Comparison of ENCODE assay signal across 11 cellular contexts in genomic region chr5:76953551-76954382, GRCh38. TPM values are rescaled to one million over a fixed set of nuclear protein-coding genes. Genes with fewer than 3 reads are reported as not detected.
DNase-seq lines count a peak whose midpoint lies in the region; ATAC-seq and TF ChIP-seq lines count a peak whose summit lies in the region.
"Had no signal": no experiment of that assay in that cellular context is flagged by ENCODE, and none has a peak within 500 bp of the region (broad histone marks: within the 10 kb centered on the region; RNA-seq: fewer than 3 reads in every experiment).

No MANE protein-coding gene starts in this region.

- H3K27ac Mint-ChIP-seq in chondrocyte (ENCODE audit: unreplicated experiment): no peak overlapping the region
- H3K27ac Mint-ChIP-seq in stimulated activated naive CD8-positive, alpha-beta T cell treated with anti-CD3 and anti-CD28 coated beads, Interleukin-15, Interleukin-2, amounts not matched to agents 100 ng/mL and 50 ng/mL, for 24 hours: no peak overlapping the region

- peaks cover 13% of the 10 kb centered on the region for H3K4me1 Mint-ChIP-seq in chondrocyte (ENCODE audit: low read depth)
- H3K4me1 Mint-ChIP-seq in stimulated activated naive CD8-positive, alpha-beta T cell treated with anti-CD3 and anti-CD28 coated beads, Interleukin-15, Interleukin-2, amounts not matched to agents 100 ng/mL and 50 ng/mL, for 24 hours (ENCODE audit: low read depth): peaks cover 8% of the 10 kb centered on the region

- no peaks in the 10 kb centered on the region for H3K36me3 Mint-ChIP-seq in chondrocyte (ENCODE audit: low read depth)
- no peaks in the 10 kb centered on the region for H3K36me3 Mint-ChIP-seq in stimulated activated naive CD8-positive, alpha-beta T cell treated with anti-CD3 and anti-CD28 coated beads, Interleukin-15, Interleukin-2, amounts not matched to agents 100 ng/mL and 50 ng/mL, for 24 hours (ENCODE audit: low read depth)

- DNase-seq in DMS53 (lab: John Stamatoyannopoulos, UW) (peak; percentile 18), DMS53 treated with DMSO at 0.1 percent for 48 hours (lab: John Stamatoyannopoulos, UW; ENCODE audit: unreplicated experiment) (no peak), chondrocyte (ENCODE audit: low spot score) (no peak), left kidney (ENCODE audit: low read depth, low spot score) (peak; percentile 65), HuH-7.5 (ENCODE audit: low spot score) (no peak), mucosa of gallbladder (ENCODE audit: low spot score) (no peak)
- DNase-seq: 8988T; stimulated activated CD4-positive, alpha-beta T cell treated with anti-CD3 and anti-CD28 coated beads, Interleukin-2, amount 100 ng/mL, for 48 hours; T-helper 9 cell had no signal

- H3K27me3 Mint-ChIP-seq in chondrocyte (ENCODE audit: low read depth): peaks cover 7% of the 10 kb centered on the region
- H3K27me3 Mint-ChIP-seq in stimulated activated naive CD8-positive, alpha-beta T cell treated with anti-CD3 and anti-CD28 coated beads, Interleukin-15, Interleukin-2, amounts not matched to agents 100 ng/mL and 50 ng/mL, for 24 hours: peaks cover 48% of the 10 kb centered on the region

- no peak for ATAC-seq in HG03520 (IDR thresholded peaks at IDR 0.05; ENCODE audit: unreplicated experiment)

- H3K9me3 Mint-ChIP-seq in chondrocyte (ENCODE audit: low read depth): no peaks in the 10 kb centered on the region
- no peaks in the 10 kb centered on the region for H3K9me3 Mint-ChIP-seq in stimulated activated naive CD8-positive, alpha-beta T cell treated with anti-CD3 and anti-CD28 coated beads, Interleukin-15, Interleukin-2, amounts not matched to agents 100 ng/mL and 50 ng/mL, for 24 hours

- peak; percentile 16 for TF ChIP-seq CTCF in chondrocyte (IDR thresholded peaks at IDR 0.05)

- H3K4me3 Mint-ChIP-seq in chondrocyte (ENCODE audit: unreplicated experiment): peak overlapping the region; percentile 67
- peak overlapping the region; percentile 17 for H3K4me3 Mint-ChIP-seq in stimulated activated naive CD8-positive, alpha-beta T cell treated with anti-CD3 and anti-CD28 coated beads, Interleukin-15, Interleukin-2, amounts not matched to agents 100 ng/mL and 50 ng/mL, for 24 hours

RNA-seq across cellular contexts. Expression of gene CRHBP, which starts 0.9 kb away (rescaled TPM):
- total RNA-seq in chondrocyte (0.40 TPM in 1 of 3 replicates, not detected in the others), mucosa of gallbladder (1.5 TPM)

Comparison
In these comparisons a context has a peak if more than half of its experiments do, and no peak if none do; other contexts are left out.
1. DNase-seq: peak in DMS53 (single experiment) and left kidney (single experiment); none in DMS53 treated with DMSO at 0.1 percent for 48 hours (single experiment), chondrocyte (single experiment), HuH-7.5 (single experiment) and mucosa of gallbladder (single experiment).